29 cellular contexts compared by ENCODE assay signal in the genomic region with DNA sequence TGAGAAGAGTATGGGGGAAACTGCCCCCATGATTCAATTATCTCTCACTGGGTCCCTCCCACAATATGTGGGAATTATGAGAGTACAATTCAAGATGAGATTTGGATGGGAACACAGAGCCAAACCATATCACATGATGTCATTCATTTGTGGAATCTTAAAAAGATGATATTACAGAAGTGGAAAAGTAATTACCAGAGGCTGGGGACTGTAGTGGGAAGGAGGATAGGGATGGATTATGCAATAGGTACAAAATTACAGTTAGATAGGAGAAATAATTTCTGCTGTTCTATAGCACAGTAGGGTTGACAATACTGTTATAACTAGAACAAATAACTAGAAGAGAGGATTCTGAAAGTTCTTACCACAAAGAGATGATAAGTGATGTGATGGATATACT.
"Had no signal": no experiment of that assay in that cellular context is flagged by ENCODE, and none has a peak within 500 bp of the region (broad histone marks: within the 10 kb centered on the region; RNA-seq: fewer than 3 reads in every experiment).

No MANE protein-coding gene starts in this region.

- ATAC-seq: natural killer cell; psoas muscle; right cardiac atrium; sciatic nerve; stimulated activated memory B cell treated with anti-CD40 and anti-IgM and Interleukin-4, amounts not matched to agents 10 μg/mL and 1 μg/mL and 100 μg/mL, for 72 hours; stimulated activated naive CD8-positive, alpha-beta T cell treated with anti-CD3 and anti-CD28 coated beads, Interleukin-15, amount 100 ng/mL, for 72 hours; stimulated activated naive CD8-positive, alpha-beta T cell treated with anti-CD3 and anti-CD28 coated beads, Interleukin-15, Interleukin-2, amounts not matched to agents 100 U/mL and 50 U/mL, for 24 hours had no signal

- H3K4me3 ChIP-seq: neural progenitor cell, ovary, psoas muscle, skin epidermis, smooth muscle cell, spleen, suprapubic skin, testis, tibial artery, upper lobe of left lung, vagina had no signal

- H3K79me2 ChIP-seq: parathyroid adenoma had no signal

- H3K9ac ChIP-seq: neural progenitor cell, parathyroid adenoma had no signal

- DNase-seq: natural killer cell; occipital lobe; ovary; posterior cingulate gyrus; psoas muscle; right cardiac atrium; spleen; stimulated activated CD4-positive, alpha-beta T cell treated with anti-CD3 and anti-CD28 coated beads, Interleukin-12 subunit alpha, Interleukin-12 subunit beta, amount 100 ng/mL, for 4 hours; stimulated activated CD4-positive, alpha-beta T cell treated with anti-CD3 and anti-CD28 coated beads, Interleukin-1b, Interleukin-23, amount 100 ng/mL, for 48 hours; stimulated activated CD4-positive, alpha-beta T cell treated with anti-CD3 and anti-CD28 coated beads, Interleukin-4, amount 100 ng/mL, for 1 hour; stimulated activated CD4-positive, alpha-beta T cell treated with anti-CD3 and anti-CD28 coated beads, Interleukin-4, amount 100 ng/mL, for 4 hours; stimulated activated CD8-positive, alpha-beta memory T cell treated with anti-CD3 and anti-CD28 coated beads, Interleukin-4, amount 100 ng/mL, for 48 hours; stimulated activated naive CD4-positive, alpha-beta T cell; stimulated activated naive CD8-positive, alpha-beta T cell treated with anti-CD3 and anti-CD28 coated beads, Interleukin-15, amount 100 ng/mL, for 72 hours; stimulated activated naive CD8-positive, alpha-beta T cell treated with anti-CD3 and anti-CD28 coated beads, Interleukin-15, Interleukin-2, amounts not matched to agents 100 U/mL and 50 U/mL, for 24 hours; substantia nigra; testis; tibial artery; trophoblast cell; upper lobe of left lung had no signal

- H3K4me1 ChIP-seq: neural progenitor cell, parathyroid adenoma, psoas muscle, suprapubic skin, testis, tibial artery, upper lobe of left lung, vagina had no signal

- FAIRE-seq: urothelium cell line had no signal

- H3K4me2 ChIP-seq: neural progenitor cell had no signal

- H3K27ac ChIP-seq: neural progenitor cell, ovary, parathyroid adenoma, psoas muscle, skin epidermis, spleen, suprapubic skin, testis, tibial artery, upper lobe of left lung, vagina had no signal

- H3K27me3 ChIP-seq: neural progenitor cell, ovary, spleen, suprapubic skin, testis, tibial artery, upper lobe of left lung, vagina had no signal

- H3K36me3 ChIP-seq: neural progenitor cell, ovary, spleen, suprapubic skin, tibial artery, upper lobe of left lung, vagina had no signal

- H3K9me3 ChIP-seq: ovary, psoas muscle, suprapubic skin, testis, tibial artery, upper lobe of left lung, vagina had no signal
